ENCODE assay signal across 9 cellular contexts in genomic region chr6:125598422-125598821, GRCh38.
DNase-seq lines count a peak whose midpoint lies in the region; ATAC-seq and TF ChIP-seq lines count a peak whose summit lies in the region.
"Had no signal": no experiment of that assay in that cellular context is flagged by ENCODE, and none has a peak within 500 bp of the region (broad histone marks: within the 10 kb centered on the region; RNA-seq: fewer than 3 reads in every experiment).

No MANE protein-coding gene starts in this region.

- DNase-seq in A673 (ENCODE audit: low spot score) (peak; percentile 53), Karpas-422 (peak; percentile 54), SK-MEL-5 (ENCODE audit: low read depth, low spot score) (peak; percentile 67), right cardiac atrium (peak; percentile 60 to 67 (median 63)), HuH-7 (ENCODE audit: low spot score) (no peak), GOT3 (lab: John Stamatoyannopoulos, UW) (no peak)
- DNase-seq: activated CD4-positive, alpha-beta memory T cell treated with anti-CD3 and anti-CD28 coated beads for 36 hours had no signal

- POLR2A ChIA-PET in A673 (lab: Charles Lee; ENCODE audit: low non-redundant PET): interaction anchor here (0.6 kb wide), 1 partner anchor 369 kb away, joined by 3 read pairs; no protein-coding TSS in a partner anchor

- H3K9me2 ChIP-seq in Karpas-422 (replicated peaks; ENCODE audit: insufficient read depth, low read length): no peaks in the 10 kb centered on the region

- no peak overlapping the region for H3K4me2 ChIP-seq in Karpas-422 (ENCODE audit: low read depth, low read length, poor library complexity, severe bottlenecking)

- H3K79me2 ChIP-seq in Karpas-422 (ENCODE audit: low read length): no peaks in the 10 kb centered on the region

- no peaks in the 10 kb centered on the region for H3K4me1 ChIP-seq in A673 (ENCODE audit: insufficient read depth, low read length, poor library complexity, severe bottlenecking)
- H3K4me1 ChIP-seq in Karpas-422 (ENCODE audit: low read length): peaks cover 13% of the 10 kb centered on the region
- H3K4me1 ChIP-seq in right cardiac atrium (ENCODE audit: control insufficient read depth, insufficient read depth, low read length): no peaks in the 10 kb centered on the region

- ATAC-seq in right cardiac atrium (peak; percentile 60 to 71), HG03432 (IDR thresholded peaks at IDR 0.05; ENCODE audit: unreplicated experiment) (no peak), HG03135 (IDR thresholded peaks at IDR 0.05; ENCODE audit: unreplicated experiment) (no peak)

- H3K27me3 ChIP-seq in A673 (replicated peaks; ENCODE audit: insufficient read depth, low read depth, low read length, poor library complexity) (no peaks in the 10 kb centered on the region), Karpas-422 (ENCODE audit: low read length) (no peaks in the 10 kb centered on the region), right cardiac atrium (ENCODE audit: control insufficient read depth, insufficient read depth) (no peaks in the 10 kb centered on the region)

- CTCF ChIA-PET in A673 (lab: Charles Lee): no interaction called here

- no peak overlapping the region for H3K9ac ChIP-seq in Karpas-422 (ENCODE audit: low read length)

- no peaks in the 10 kb centered on the region for H3K9me3 ChIP-seq in A673 (ENCODE audit: low read depth, low read length, poor library complexity, severe bottlenecking)
- H3K9me3 ChIP-seq in Karpas-422 (ENCODE audit: low read length): no peaks in the 10 kb centered on the region
- no peaks in the 10 kb centered on the region for H3K9me3 ChIP-seq in right cardiac atrium (ENCODE audit: control insufficient read depth, low read length)

- TF ChIP-seq CTCF in A673 (conservative IDR thresholded peaks at IDR 0.05; ENCODE audit: low read depth, low read length): no peak

- WGBS in right cardiac atrium: 70% methylated on average over 5 of the region's 5 CpGs

- in situ Hi-C loops in SK-MEL-5 (cut with HindIII; ENCODE audit: low pct_unique_long_range_greater_than_20kb, low sequenced_read_pairs): no loop called here

- H3K4me3 ChIP-seq in A673 (ENCODE audit: low read depth, low read length, poor library complexity, severe bottlenecking): no peak overlapping the region
- H3K4me3 ChIP-seq in Karpas-422 (ENCODE audit: low read length): no peak overlapping the region
- H3K4me3 ChIP-seq in right cardiac atrium (ENCODE audit: low read length): no peak overlapping the region

- intact Hi-C loops in A673 (cut with micrococcal nuclease; ENCODE audit: unreplicated experiment): no loop called here
- intact Hi-C loops in right cardiac atrium (cut with DNase I): no loop called here

- H3K27ac ChIP-seq in A673 (ENCODE audit: low read depth, low read length, poor library complexity, severe bottlenecking) (no peak overlapping the region), Karpas-422 (ENCODE audit: low read length) (no peak overlapping the region), right cardiac atrium (ENCODE audit: low read length) (no peak overlapping the region)

- BruUV-seq in A673 (replicated peaks; lab: Mats Ljungman, UMichigan): no TSS peak

- H3K36me3 ChIP-seq in A673 (ENCODE audit: insufficient read depth, low read length, poor library complexity, severe bottlenecking): no peaks in the 10 kb centered on the region
- no peaks in the 10 kb centered on the region for H3K36me3 ChIP-seq in Karpas-422 (ENCODE audit: insufficient read depth, low read length)

- H4K20me1 ChIP-seq in Karpas-422 (ENCODE audit: insufficient read depth, low read depth, low read length): no peaks in the 10 kb centered on the region

- no peak overlapping the region for H2AFZ ChIP-seq in Karpas-422 (ENCODE audit: low read length)

Comparison
In these comparisons a context has a peak if more than half of its experiments do, and no peak if none do; other contexts are left out.
1. DNase-seq: peak in A673 (single experiment), Karpas-422 (single experiment), SK-MEL-5 (single experiment) and right cardiac atrium (3 of 3); none in HuH-7 (single experiment) and GOT3 (single experiment).
2. ATAC-seq: peak in right cardiac atrium (2 of 2); none in HG03432 (single experiment) and HG03135 (single experiment).